In genomic region chr17:59371426-59372099, GRCh38 we compare ENCODE assay signal across 11 cellular contexts. TPM values are rescaled to one million over a fixed set of nuclear protein-coding genes. Genes with fewer than 3 reads are reported as not detected.
DNase-seq lines count a peak whose midpoint lies in the region; ATAC-seq and TF ChIP-seq lines count a peak whose summit lies in the region.
"Had no signal": no experiment of that assay in that cellular context is flagged by ENCODE, and none has a peak within 500 bp of the region (broad histone marks: within the 10 kb centered on the region; RNA-seq: fewer than 3 reads in every experiment).

No MANE protein-coding gene starts in this region.

- peak overlapping the region; percentile 55 for H3K27ac Mint-ChIP-seq in activated CD4-positive, alpha-beta memory T cell treated with anti-CD3 and anti-CD28 coated beads, Interleukin-2, amount 10 ng/mL, durations not matched to agents 7 days and 5 days
- no peak overlapping the region for H3K27ac Mint-ChIP-seq in activated CD4-positive, alpha-beta memory T cell treated with anti-CD3 and anti-CD28 coated beads for 36 hours
- H3K27ac Mint-ChIP-seq in chondrocyte (ENCODE audit: unreplicated experiment) = peak overlapping the region; percentile 89
- H3K27ac Mint-ChIP-seq in mesothelial cell of epicardium = peak overlapping the region; percentile 90

- H4K20me1 ChIP-seq in mammary epithelial cell (ENCODE audit: insufficient read depth, low read length) = no peaks in the 10 kb centered on the region

- no peak overlapping the region for H3K9ac ChIP-seq in mammary epithelial cell (ENCODE audit: insufficient read depth, low read length)

- H3K36me3 ChIP-seq in tibial artery (no peaks in the 10 kb centered on the region), mammary epithelial cell (ENCODE audit: insufficient read depth, low read length) (no peaks in the 10 kb centered on the region)

- TF ChIP-seq CTCF in chondrocyte (IDR thresholded peaks at IDR 0.05) (peak; percentile 31), mesothelial cell of epicardium (IDR thresholded peaks at IDR 0.05; ENCODE audit: unreplicated experiment) (no peak), tibial artery (IDR thresholded peaks at IDR 0.05) (no peak), mammary epithelial cell (conservative IDR thresholded peaks at IDR 0.05 in 1 of 2, IDR thresholded peaks at IDR 0.05 in 1 of 2; ENCODE audit: extremely low read depth in 1 of 2, insufficient read depth in 1 of 2, low read depth in 1 of 2, low read length in 2 of 2) (no peak)

- no peak overlapping the region for H3K4me3 Mint-ChIP-seq in activated CD4-positive, alpha-beta memory T cell treated with anti-CD3 and anti-CD28 coated beads, Interleukin-2, amount 10 ng/mL, durations not matched to agents 7 days and 5 days
- H3K4me3 Mint-ChIP-seq in activated CD4-positive, alpha-beta memory T cell treated with anti-CD3 and anti-CD28 coated beads for 36 hours = no peak overlapping the region
- H3K4me3 Mint-ChIP-seq in chondrocyte (ENCODE audit: unreplicated experiment) (peak overlapping the region; percentile 24), mesothelial cell of epicardium (no peak overlapping the region)

- H3K4me3 ChIP-seq in tibial artery (peak overlapping the region in 1 of 2 donors; percentile 12), mammary epithelial cell (replicated peaks in 1 of 3; ENCODE audit: insufficient read depth in 1 of 3, low read depth in 2 of 3, low read length in 3 of 3) (no peak overlapping the region)

- DNase-seq in activated CD4-positive, alpha-beta memory T cell treated with anti-CD3 and anti-CD28 coated beads, Interleukin-2, amount 10 ng/mL, durations not matched to agents 7 days and 5 days = no peak
- no peak for DNase-seq in activated CD4-positive, alpha-beta memory T cell treated with anti-CD3 and anti-CD28 coated beads for 36 hours
- DNase-seq in chondrocyte (ENCODE audit: low spot score) = no peak
- no peak for DNase-seq in mesothelial cell of epicardium (ENCODE audit: low spot score in 2 of 2, unreplicated experiment in 2 of 2)
- peak; percentile 87 to 92 for DNase-seq in tibial artery
- DNase-seq in stimulated activated CD4-positive, alpha-beta T cell treated with anti-CD3 and anti-CD28 coated beads, Interleukin-2, amount 100 ng/mL, for 48 hours = no peak
- no peak for DNase-seq in mammary epithelial cell
- DNase-seq: GOT3; stimulated activated CD8-positive, alpha-beta memory T cell treated with anti-CD3 and anti-CD28 coated beads, Interleukin-4, amount 100 ng/mL, for 48 hours had no signal

- CTCF ChIA-PET in activated CD4-positive, alpha-beta memory T cell treated with anti-CD3 and anti-CD28 coated beads, Interleukin-2, amount 10 ng/mL, durations not matched to agents 7 days and 5 days (lab: Charles Lee) = no interaction called here
- CTCF ChIA-PET in activated CD4-positive, alpha-beta memory T cell treated with anti-CD3 and anti-CD28 coated beads for 36 hours (lab: Charles Lee) = interaction anchor here (0.9 kb wide), 1 partner anchor 70 kb away, joined by 3 read pairs; no protein-coding TSS in a partner anchor
- CTCF ChIA-PET in mammary epithelial cell (lab: Charles Lee; ENCODE audit: low non-redundant PET) = no interaction called here

- peaks cover 0 to 100% (median 95%) of the 10 kb centered on the region in 4 donors for H3K4me1 ChIP-seq in tibial artery
- H3K4me1 ChIP-seq in mammary epithelial cell (ENCODE audit: insufficient read depth, low read length) = no peaks in the 10 kb centered on the region

- peak overlapping the region; percentile 89 for H3K27ac ChIP-seq in tibial artery
- no peak overlapping the region for H3K27ac ChIP-seq in mammary epithelial cell (ENCODE audit: insufficient read depth, low read depth, low read length)

- no peaks in the 10 kb centered on the region for H3K79me2 ChIP-seq in mammary epithelial cell (ENCODE audit: insufficient read depth, low read length)

- no peaks in the 10 kb centered on the region for H3K9me3 Mint-ChIP-seq in activated CD4-positive, alpha-beta memory T cell treated with anti-CD3 and anti-CD28 coated beads, Interleukin-2, amount 10 ng/mL, durations not matched to agents 7 days and 5 days
- no peaks in the 10 kb centered on the region for H3K9me3 Mint-ChIP-seq in activated CD4-positive, alpha-beta memory T cell treated with anti-CD3 and anti-CD28 coated beads for 36 hours
- H3K9me3 Mint-ChIP-seq in chondrocyte (ENCODE audit: low read depth) (no peaks in the 10 kb centered on the region), mesothelial cell of epicardium (no peaks in the 10 kb centered on the region)

- in situ Hi-C loops in mammary epithelial cell (cut with MboI; ENCODE audit: low sequenced_read_pairs in 2 of 2) = no loop called here

- intact Hi-C loops in activated CD4-positive, alpha-beta memory T cell treated with anti-CD3 and anti-CD28 coated beads for 36 hours (cut with micrococcal nuclease) = loop anchor here (2.0 kb wide), 1 partner anchor 63 kb away; no protein-coding TSS in a partner anchor
- intact Hi-C loops in tibial artery (cut with DNase I; ENCODE audit: low total_unique reads) (no loop called here), mammary epithelial cell (cut with micrococcal nuclease) (no loop called here)

- no peak overlapping the region for H2AFZ ChIP-seq in mammary epithelial cell (ENCODE audit: low read depth, low read length)

- no TSS peak for BruUV-seq in mammary epithelial cell (replicated peaks; lab: Mats Ljungman, UMichigan)

- dilution Hi-C loops in mammary epithelial cell (cut with HindIII; ENCODE audit: low sequenced_read_pairs) = no loop called here

- H3K9me3 ChIP-seq in tibial artery (no peaks in the 10 kb centered on the region), mammary epithelial cell (replicated peaks; ENCODE audit: insufficient read depth, low read length) (no peaks in the 10 kb centered on the region)

- peaks cover 70% of the 10 kb centered on the region for H3K4me1 Mint-ChIP-seq in activated CD4-positive, alpha-beta memory T cell treated with anti-CD3 and anti-CD28 coated beads, Interleukin-2, amount 10 ng/mL, durations not matched to agents 7 days and 5 days
- H3K4me1 Mint-ChIP-seq in activated CD4-positive, alpha-beta memory T cell treated with anti-CD3 and anti-CD28 coated beads for 36 hours (ENCODE audit: low read depth) = peaks cover 74% of the 10 kb centered on the region
- H3K4me1 Mint-ChIP-seq in chondrocyte (ENCODE audit: low read depth) = peaks cover 98% of the 10 kb centered on the region
- H3K4me1 Mint-ChIP-seq in mesothelial cell of epicardium = peaks cover 59% of the 10 kb centered on the region

- POLR2A ChIA-PET in activated CD4-positive, alpha-beta memory T cell treated with anti-CD3 and anti-CD28 coated beads, Interleukin-2, amount 10 ng/mL, durations not matched to agents 7 days and 5 days (lab: Charles Lee) = interaction anchor here (1.3 to 2.4 kb wide), 2 partner anchors 10 to 39 kb away, joined by 6 to 7 read pairs; no protein-coding TSS in a partner anchor
- POLR2A ChIA-PET in activated CD4-positive, alpha-beta memory T cell treated with anti-CD3 and anti-CD28 coated beads for 36 hours (lab: Charles Lee) = interaction anchor here (0.6 kb wide), 1 partner anchor 72 kb away, joined by 3 read pairs; no protein-coding TSS in a partner anchor

- H3K4me2 ChIP-seq in mammary epithelial cell (ENCODE audit: insufficient read depth, low read depth, low read length) = no peak overlapping the region

- H3K27me3 ChIP-seq in tibial artery (no peaks in the 10 kb centered on the region), mammary epithelial cell (ENCODE audit: insufficient read depth, low read length) (no peaks in the 10 kb centered on the region)

- WGBS in mammary epithelial cell (ENCODE audit: low coverage, missing lambda C conversion rate) = 77% methylated on average over 5 of the region's 5 CpGs

- peaks cover 14% of the 10 kb centered on the region for H3K36me3 Mint-ChIP-seq in activated CD4-positive, alpha-beta memory T cell treated with anti-CD3 and anti-CD28 coated beads, Interleukin-2, amount 10 ng/mL, durations not matched to agents 7 days and 5 days (ENCODE audit: low read depth)
- no peaks in the 10 kb centered on the region for H3K36me3 Mint-ChIP-seq in activated CD4-positive, alpha-beta memory T cell treated with anti-CD3 and anti-CD28 coated beads for 36 hours
- H3K36me3 Mint-ChIP-seq in chondrocyte (ENCODE audit: low read depth) = peaks cover 3% of the 10 kb centered on the region
- H3K36me3 Mint-ChIP-seq in mesothelial cell of epicardium = no peaks in the 10 kb centered on the region

- H3K27me3 Mint-ChIP-seq in activated CD4-positive, alpha-beta memory T cell treated with anti-CD3 and anti-CD28 coated beads, Interleukin-2, amount 10 ng/mL, durations not matched to agents 7 days and 5 days = no peaks in the 10 kb centered on the region
- no peaks in the 10 kb centered on the region for H3K27me3 Mint-ChIP-seq in activated CD4-positive, alpha-beta memory T cell treated with anti-CD3 and anti-CD28 coated beads for 36 hours
- H3K27me3 Mint-ChIP-seq in chondrocyte (ENCODE audit: low read depth) = no peaks in the 10 kb centered on the region
- H3K27me3 Mint-ChIP-seq in mesothelial cell of epicardium (ENCODE audit: low read depth) = no peaks in the 10 kb centered on the region

- ATAC-seq in GM21367 (IDR thresholded peaks at IDR 0.05; ENCODE audit: unreplicated experiment) = no peak
- ATAC-seq: Panc1 had no signal

RNA-seq across cellular contexts. Expression of gene YPEL2, which starts 40.1 kb away (rescaled TPM):
- 10 to 100 TPM; 17.1 to 18.4 TPM for total RNA-seq in activated CD4-positive, alpha-beta memory T cell treated with anti-CD3 and anti-CD28 coated beads, Interleukin-2, amount 10 ng/mL, durations not matched to agents 7 days and 5 days
- 1 to 10 TPM; 7.6 to 9.4 TPM for total RNA-seq in activated CD4-positive, alpha-beta memory T cell treated with anti-CD3 and anti-CD28 coated beads for 36 hours
- total RNA-seq in chondrocyte = 41.9 to 52.2 TPM (median 52.1 TPM) in 3 replicates
- total RNA-seq in mesothelial cell of epicardium = 7.5 to 9.9 TPM (median 8.7 TPM) in 3 replicates
- 1 to 10 TPM; 2.2 to 6.8 TPM for total RNA-seq in mammary epithelial cell
- polyA plus RNA-seq in mammary epithelial cell = 1.7 TPM
- polyA minus RNA-seq in mammary epithelial cell = not detected

Comparison
In these comparisons a context has a peak if more than half of its experiments do, and no peak if none do; other contexts are left out.
1. DNase-seq: peak in tibial artery (2 of 2); none in activated CD4-positive, alpha-beta memory T cell treated with anti-CD3 and anti-CD28 coated beads, Interleukin-2, amount 10 ng/mL, durations not matched to agents 7 days and 5 days (single experiment), activated CD4-positive, alpha-beta memory T cell treated with anti-CD3 and anti-CD28 coated beads for 36 hours (single experiment), chondrocyte (single experiment), mesothelial cell of epicardium (0 of 2), stimulated activated CD4-positive, alpha-beta T cell treated with anti-CD3 and anti-CD28 coated beads, Interleukin-2, amount 100 ng/mL, for 48 hours (0 of 2) and mammary epithelial cell (single experiment).